Comparison of ENCODE assay signal across 9 cellular contexts in genomic region chr6:16723833-16724232, GRCh38. TPM values are rescaled to one million over a fixed set of nuclear protein-coding genes. Genes with fewer than 3 reads are reported as not detected.
DNase-seq lines count a peak whose midpoint lies in the region; ATAC-seq and TF ChIP-seq lines count a peak whose summit lies in the region.
"Had no signal": no experiment of that assay in that cellular context is flagged by ENCODE, and none has a peak within 500 bp of the region (broad histone marks: within the 10 kb centered on the region; RNA-seq: fewer than 3 reads in every experiment).

No MANE protein-coding gene starts in this region.

- TF ChIP-seq CTCF in stomach (IDR thresholded peaks at IDR 0.05) (no peak), GM20000 (IDR thresholded peaks at IDR 0.05; ENCODE audit: extremely low read depth, missing control alignments) (no peak)

- TF ChIP-seq POLR2A in stomach (IDR thresholded peaks at IDR 0.05): no peak

- H3K4me3 ChIP-seq in stomach: no peak overlapping the region

- intact Hi-C loops in left cardiac atrium (cut with DNase I): no loop called here
- intact Hi-C loops in stomach (cut with DNase I; ENCODE audit: low total_unique reads): no loop called here

- H3K4me1 ChIP-seq in stomach: peaks cover 34 to 84% (median 71%) of the 10 kb centered on the region in 4 donors

- no peaks in the 10 kb centered on the region for H3K36me3 ChIP-seq in stomach

- H3K27ac ChIP-seq in stomach: peak overlapping the region in 4 of 5 donors; percentile 75 to 83 (median 80)

- no peaks in the 10 kb centered on the region for H3K9me3 ChIP-seq in stomach

- whole genome bisulfite sequencing in stomach, 5 donors: 9 to 20% (median 12%) methylated on average over 3 of the region's 3 CpGs

- H3K27me3 ChIP-seq in stomach: no peaks in the 10 kb centered on the region

- DNase-seq in DMS53 (lab: John Stamatoyannopoulos, UW): peak; percentile 15
- no peak for DNase-seq in DMS53 treated with DMSO at 0.1 percent for 48 hours (lab: John Stamatoyannopoulos, UW; ENCODE audit: unreplicated experiment)
- DNase-seq in T-helper 22 cell (ENCODE audit: low read depth): peak; percentile 33
- no peak for DNase-seq in left cardiac atrium
- DNase-seq in stomach: no peak
- DNase-seq in DMS153 (lab: John Stamatoyannopoulos, UW): no peak
- no peak for DNase-seq in SK-N-DZ (ENCODE audit: low spot score)
- no peak for DNase-seq in GM20000 (ENCODE audit: low spot score)
- DNase-seq: stimulated activated CD4-positive, alpha-beta T cell treated with anti-CD3 and anti-CD28 coated beads, Interleukin-2, amount 100 ng/mL, for 48 hours had no signal

- no peak for TF ChIP-seq EP300 in stomach (IDR thresholded peaks at IDR 0.05)

- peak; percentile 50 to 84 for ATAC-seq in left cardiac atrium

RNA-seq across cellular contexts. Expression of gene ATXN1, which starts 37.4 kb away (rescaled TPM):
- total RNA-seq in left cardiac atrium (10 to 100 TPM; 34.6 to 36.7 TPM), stomach (100 to 1,000 TPM in 1 of 5 donors, 10 to 100 TPM in 4; 32.4 to 106 (median 64.6) TPM)
- polyA plus RNA-seq in stomach: 1 to 10 TPM; 5.2 to 8.7 (median 7.6) TPM
- 3.0 and 4.4 TPM in 2 replicates for polyA plus RNA-seq in SK-N-DZ (2014; cell fraction: cytosol; rRNA removed)
- 2.3 and 6.3 TPM in 2 replicates for polyA plus RNA-seq in SK-N-DZ (2014; cell fraction: nucleus; rRNA removed)

Comparison
In these comparisons a context has a peak if more than half of its experiments do, and no peak if none do; other contexts are left out.
1. DNase-seq: peak in DMS53 (single experiment) and T-helper 22 cell (single experiment); none in DMS53 treated with DMSO at 0.1 percent for 48 hours (single experiment), left cardiac atrium (single experiment), stomach (single experiment), DMS153 (single experiment), SK-N-DZ (single experiment) and GM20000 (single experiment).